ENCODE assay signal across 8 cellular contexts in genomic region chr6:27518881-27519795, GRCh38. TPM values are rescaled to one million over a fixed set of nuclear protein-coding genes. Genes with fewer than 3 reads are reported as not detected.
DNase-seq lines count a peak whose midpoint lies in the region; ATAC-seq and TF ChIP-seq lines count a peak whose summit lies in the region.

No MANE protein-coding gene starts in this region.

- H4K20me1 ChIP-seq in IMR-90 (ENCODE audit: insufficient read depth, low read length), result no peaks in the 10 kb centered on the region
- H4K20me1 ChIP-seq in PC-9 (ENCODE audit: insufficient read depth), result no peaks in the 10 kb centered on the region

- H3K9me1 ChIP-seq in IMR-90 (ENCODE audit: insufficient read depth, low read length), result no peaks in the 10 kb centered on the region

- H3K36me3 ChIP-seq in IMR-90 (ENCODE audit: control insufficient read depth, insufficient read depth, low read length), result no peaks in the 10 kb centered on the region
- no peaks in the 10 kb centered on the region for H3K36me3 ChIP-seq in PC-9 (ENCODE audit: low read depth)

- peak overlapping the region; percentile 79 for H3K4me2 ChIP-seq in IMR-90 (ENCODE audit: low read depth, low read length)
- peak overlapping the region; percentile 78 for H3K4me2 ChIP-seq in PC-9

- no peaks in the 10 kb centered on the region for H3K9me3 Mint-ChIP-seq in activated T-helper 2 cell treated with anti-CD3 and anti-CD28 coated beads, Interferon-gamma antibody, Interleukin-2, Interleukin-4, amounts not matched to agents 10 μg/mL and 5 μg/mL and 100 μg/mL, durations not matched to agents 14 hours and 24 hours and 36 hours
- H3K9me3 Mint-ChIP-seq in natural killer cell treated with Interleukin-12 subunit alpha and Interleukin-12 subunit beta and Interleukin-15 and Interleukin-18, amount 100 ng/mL, for 72 hours, result no peaks in the 10 kb centered on the region

- no peaks in the 10 kb centered on the region for H3K36me3 Mint-ChIP-seq in activated T-helper 2 cell treated with anti-CD3 and anti-CD28 coated beads, Interferon-gamma antibody, Interleukin-2, Interleukin-4, amounts not matched to agents 10 μg/mL and 5 μg/mL and 100 μg/mL, durations not matched to agents 14 hours and 24 hours and 36 hours (ENCODE audit: low read depth)
- H3K36me3 Mint-ChIP-seq in natural killer cell treated with Interleukin-12 subunit alpha and Interleukin-12 subunit beta and Interleukin-15 and Interleukin-18, amount 100 ng/mL, for 72 hours, result no peaks in the 10 kb centered on the region

- no peak overlapping the region; the same call in 1 of the 2 replicates for H3K4ac ChIP-seq in IMR-90 (ENCODE audit: low read depth, low read length)

- peak; percentile 72 for TF ChIP-seq CTCF in IMR-90 (conservative IDR thresholded peaks at IDR 0.05; ENCODE audit: low read depth, low read length)
- TF ChIP-seq CTCF in PC-9 (conservative IDR thresholded peaks at IDR 0.05), result peak; percentile 86
- peak; percentile 80 for TF ChIP-seq CTCF in fibroblast of pulmonary artery (IDR thresholded peaks at IDR 0.05; ENCODE audit: low read length, missing control alignments)

- peak overlapping the region; percentile 79 for H3K4me3 Mint-ChIP-seq in activated T-helper 2 cell treated with anti-CD3 and anti-CD28 coated beads, Interferon-gamma antibody, Interleukin-2, Interleukin-4, amounts not matched to agents 10 μg/mL and 5 μg/mL and 100 μg/mL, durations not matched to agents 14 hours and 24 hours and 36 hours (ENCODE audit: low read depth)
- H3K4me3 Mint-ChIP-seq in natural killer cell treated with Interleukin-12 subunit alpha and Interleukin-12 subunit beta and Interleukin-15 and Interleukin-18, amount 100 ng/mL, for 72 hours, result peak overlapping the region; percentile 96

- ATAC-seq in GM21360 (IDR thresholded peaks at IDR 0.05; ENCODE audit: unreplicated experiment) (peak; percentile 43), IMR-90 (ENCODE audit: low read depth) (peak; percentile 87)
- peak; percentile 86 to 87 for ATAC-seq in natural killer cell treated with Interleukin-12 subunit alpha and Interleukin-12 subunit beta and Interleukin-15 and Interleukin-18, amount 100 ng/mL, for 72 hours

- no peak overlapping the region for H2AK9ac ChIP-seq in IMR-90 (replicated peaks; ENCODE audit: low read depth, low read length, poor library complexity)

- no peak overlapping the region for H3K23ac ChIP-seq in IMR-90 (ENCODE audit: low read depth, low read length)

- H3K9me2 ChIP-seq in PC-9 (ENCODE audit: insufficient read depth), result no peaks in the 10 kb centered on the region

- peaks cover 2% of the 10 kb centered on the region for H3K27me3 ChIP-seq in IMR-90 (ENCODE audit: control insufficient read depth, insufficient read depth, low read length)
- H3K27me3 ChIP-seq in PC-9 (ENCODE audit: insufficient read depth, low read depth), result no peaks in the 10 kb centered on the region

- H2BK15ac ChIP-seq in IMR-90 (ENCODE audit: low read depth, low read length), result no peak overlapping the region

- H2BK5ac ChIP-seq in IMR-90 (ENCODE audit: low read depth, low read length, poor library complexity, severe bottlenecking), result peak overlapping the region; percentile 14

- H3K79me1 ChIP-seq in IMR-90 (ENCODE audit: low read depth in 1 of 2, low read length in 2 of 2), result no peaks in the 10 kb centered on the region

- peak overlapping the region in 1 of 2 experiments; percentile 25; a peak in 1 of 4 replicates for H4K8ac ChIP-seq in IMR-90 (ENCODE audit: low read depth in 2 of 2, low read length in 2 of 2)

- no peak overlapping the region for H2BK120ac ChIP-seq in IMR-90 (ENCODE audit: low read depth, low read length)

- peak; percentile 91 for DNase-seq in COLO829 (ENCODE audit: low spot score)
- peak; percentile 90 for DNase-seq in IMR-90
- DNase-seq in PC-9, result peak; percentile 72 to 85
- DNase-seq in activated T-helper 2 cell treated with anti-CD3 and anti-CD28 coated beads, Interferon-gamma antibody, Interleukin-2, Interleukin-4, amounts not matched to agents 10 μg/mL and 5 μg/mL and 100 μg/mL, durations not matched to agents 14 hours and 24 hours and 36 hours (ENCODE audit: low spot score), result peak; percentile 30
- peak; percentile 93 for DNase-seq in fibroblast of pulmonary artery (ENCODE audit: low read depth)
- DNase-seq in natural killer cell treated with Interleukin-12 subunit alpha and Interleukin-12 subunit beta and Interleukin-15 and Interleukin-18, amount 100 ng/mL, for 72 hours (ENCODE audit: low spot score), result no peak
- peak; percentile 76 for DNase-seq in stromal cell of bone marrow (ENCODE audit: low read depth)

- H3K4me3 ChIP-seq in IMR-90 (ENCODE audit: insufficient read depth, low read depth, low read length), result peak overlapping the region; percentile 74
- peak overlapping the region; percentile 87 for H3K4me3 ChIP-seq in PC-9
- peak overlapping the region; percentile 77 for H3K4me3 ChIP-seq in fibroblast of pulmonary artery (replicated peaks; ENCODE audit: low read depth, low read length)

- H3K27me3 Mint-ChIP-seq in activated T-helper 2 cell treated with anti-CD3 and anti-CD28 coated beads, Interferon-gamma antibody, Interleukin-2, Interleukin-4, amounts not matched to agents 10 μg/mL and 5 μg/mL and 100 μg/mL, durations not matched to agents 14 hours and 24 hours and 36 hours (ENCODE audit: low read depth), result peaks cover 30% of the 10 kb centered on the region
- peaks cover 29 to 43% of the 10 kb centered on the region in 2 donors for H3K27me3 Mint-ChIP-seq in natural killer cell treated with Interleukin-12 subunit alpha and Interleukin-12 subunit beta and Interleukin-15 and Interleukin-18, amount 100 ng/mL, for 72 hours

- H2AFZ ChIP-seq in IMR-90 (replicated peaks; ENCODE audit: low read length, poor library complexity) (peak overlapping the region; percentile 92), PC-9 (peak overlapping the region; percentile 98)

- no peak overlapping the region for H4K5ac ChIP-seq in IMR-90 (ENCODE audit: low read depth, low read length)

- peaks cover 9% of the 10 kb centered on the region; the same call in 1 of the 2 replicates for H3F3A ChIP-seq in PC-9 (ENCODE audit: insufficient read depth, low read depth)

- in situ Hi-C loops in IMR-90 (cut with MboI; ENCODE audit: low sequenced_read_pairs), result loop anchor here (5.0 kb wide), 1 partner anchor 233 kb away; no protein-coding TSS in a partner anchor

- BruUV-seq in IMR-90 (replicated peaks; lab: Mats Ljungman, UMichigan) (no TSS peak), PC-9 (replicated peaks; lab: Mats Ljungman, UMichigan) (no TSS peak)

- CTCF ChIA-PET in IMR-90 (lab: Yijun Ruan, JAX), result interaction anchor here (0.6 to 1.9 kb wide), 9 partner anchors 8 to 355 kb away, joined by 3 to 6 read pairs (median 4); no protein-coding TSS in a partner anchor
- CTCF ChIA-PET in PC-9 (lab: Charles Lee), result interaction anchor here (0.6 to 2.8 kb wide), 12 partner anchors 19 to 342 kb away, joined by 3 to 10 read pairs (median 4); no protein-coding TSS in a partner anchor

- H3K56ac ChIP-seq in IMR-90 (ENCODE audit: extremely low read depth, insufficient read depth, low read length), result peak overlapping the region; percentile 23; the same call in 1 of the 2 replicates

- H3K9me3 ChIP-seq in IMR-90 (ENCODE audit: control insufficient read depth, insufficient read depth, low read length), result no peaks in the 10 kb centered on the region
- no peaks in the 10 kb centered on the region for H3K9me3 ChIP-seq in PC-9 (ENCODE audit: insufficient read depth, low read depth)

- peak overlapping the region; percentile 62 for H3K27ac Mint-ChIP-seq in activated T-helper 2 cell treated with anti-CD3 and anti-CD28 coated beads, Interferon-gamma antibody, Interleukin-2, Interleukin-4, amounts not matched to agents 10 μg/mL and 5 μg/mL and 100 μg/mL, durations not matched to agents 14 hours and 24 hours and 36 hours
- peak overlapping the region; percentile 88 to 96 for H3K27ac Mint-ChIP-seq in natural killer cell treated with Interleukin-12 subunit alpha and Interleukin-12 subunit beta and Interleukin-15 and Interleukin-18, amount 100 ng/mL, for 72 hours

- no peak overlapping the region for H4K91ac ChIP-seq in IMR-90 (ENCODE audit: insufficient read depth, low read depth, low read length)

- H3K9ac ChIP-seq in IMR-90 (ENCODE audit: low read depth, low read length), result peak overlapping the region; percentile 89

- H3K14ac ChIP-seq in IMR-90 (replicated peaks; ENCODE audit: low read depth, low read length), result no peak overlapping the region; the same call in 1 of the 2 replicates

- peak overlapping the region; percentile 76 for H3K27ac ChIP-seq in IMR-90 (ENCODE audit: insufficient read depth, low read length)
- H3K27ac ChIP-seq in PC-9, result peak overlapping the region; percentile 50

- H3K4me1 ChIP-seq in IMR-90 (ENCODE audit: control insufficient read depth, insufficient read depth, low read length), result peaks cover 2% of the 10 kb centered on the region; the same call in 1 of the 2 replicates
- H3K4me1 ChIP-seq in PC-9 (replicated peaks; ENCODE audit: insufficient read depth), result peaks cover 19% of the 10 kb centered on the region

- H2AK5ac ChIP-seq in IMR-90 (ENCODE audit: low read depth, low read length), result no peak overlapping the region

- peak; percentile 55 for TF ChIP-seq RAD21 in IMR-90 (IDR thresholded peaks at IDR 0.05; ENCODE audit: low read length)

- POLR2A ChIA-PET in IMR-90 (lab: Charles Lee; ENCODE audit: unreplicated experiment) (interaction anchor here (0.7 to 1.1 kb wide), 2 partner anchors 14 to 355 kb away, joined by 3 to 6 read pairs; no protein-coding TSS in a partner anchor), PC-9 (lab: Charles Lee; ENCODE audit: unreplicated experiment) (interaction anchor here (0.6 to 0.7 kb wide), 4 partner anchors 26 to 185 kb away, joined by 3 to 6 read pairs (median 4); no protein-coding TSS in a partner anchor)

- dilution Hi-C loops in IMR-90 (cut with HindIII; ENCODE audit: low sequenced_read_pairs, unreplicated experiment), result no loop called here

- H3K79me2 ChIP-seq in PC-9 (ENCODE audit: low read depth), result no peaks in the 10 kb centered on the region

- no peak overlapping the region for H2BK20ac ChIP-seq in IMR-90 (ENCODE audit: low read depth, low read length)

- H3K4me1 Mint-ChIP-seq in activated T-helper 2 cell treated with anti-CD3 and anti-CD28 coated beads, Interferon-gamma antibody, Interleukin-2, Interleukin-4, amounts not matched to agents 10 μg/mL and 5 μg/mL and 100 μg/mL, durations not matched to agents 14 hours and 24 hours and 36 hours (ENCODE audit: low read depth), result peaks cover 11% of the 10 kb centered on the region
- H3K4me1 Mint-ChIP-seq in natural killer cell treated with Interleukin-12 subunit alpha and Interleukin-12 subunit beta and Interleukin-15 and Interleukin-18, amount 100 ng/mL, for 72 hours (ENCODE audit: low read depth in 2 of 2), result peaks cover 14 to 15% of the 10 kb centered on the region in 2 donors

- intact Hi-C loops in IMR-90 (cut with micrococcal nuclease) (loop anchor here (1.0 to 5.0 kb wide), 9 partner anchors 16 to 376 kb away; no protein-coding TSS in a partner anchor), PC-9 (cut with micrococcal nuclease; ENCODE audit: unreplicated experiment) (loop anchor here (1.0 to 5.0 kb wide), 8 partner anchors 14 to 376 kb away; partner anchors contain the start of gene POM121L2)
- intact Hi-C loops in activated T-helper 2 cell treated with anti-CD3 and anti-CD28 coated beads, Interferon-gamma antibody, Interleukin-2, Interleukin-4, amounts not matched to agents 10 μg/mL and 5 μg/mL and 100 μg/mL, durations not matched to agents 14 hours and 24 hours and 36 hours (cut with micrococcal nuclease), result loop anchor here (1.0 to 5.0 kb wide), 7 partner anchors 16 to 376 kb away; no protein-coding TSS in a partner anchor

- 0% methylated on average over 9 of the region's 42 CpGs; no CpG with 5 or more reads in 1 of the 2 experiments for WGBS in IMR-90 (ENCODE audit: extremely low coverage in 2 of 2, insufficient read length in 1 of 2), 2 experiments

- H3K18ac ChIP-seq in IMR-90 (ENCODE audit: low read depth, low read length), result peak overlapping the region; percentile 40; the same call in 1 of the 2 replicates

- no peak for TF ChIP-seq POLR2A in IMR-90 (IDR thresholded peaks at IDR 0.05; ENCODE audit: low read depth, low read length)

RNA-seq across cellular contexts. Expression of gene ZNF184, which starts 46.2 kb away (rescaled TPM):
- total RNA-seq in IMR-90 (2012; rRNA removed) (8.1 and 10.6 TPM in 2 replicates), PC-9 (2021) (7.0 and 8.8 TPM in 2 replicates)
- polyA plus RNA-seq in IMR-90 (2012; rRNA removed), result 2.0 and 2.8 TPM in 2 replicates
- 0.26 and 0.49 TPM in 2 replicates for polyA plus RNA-seq in IMR-90 (2012; cell fraction: cytosol; rRNA removed)
- polyA plus RNA-seq in IMR-90 (2012; cell fraction: nucleus; rRNA removed; ENCODE audit: low replicate concordance), result 0.17 and 3.2 TPM in 2 replicates
- total RNA-seq in activated T-helper 2 cell treated with anti-CD3 and anti-CD28 coated beads, Interferon-gamma antibody, Interleukin-2, Interleukin-4, amounts not matched to agents 10 μg/mL and 5 μg/mL and 100 μg/mL, durations not matched to agents 14 hours and 24 hours and 36 hours, result 8.4 and 9.2 TPM in 2 replicates
- 1 to 10 TPM; 6.4 to 8.6 TPM for total RNA-seq in natural killer cell treated with Interleukin-12 subunit alpha and Interleukin-12 subunit beta and Interleukin-15 and Interleukin-18, amount 100 ng/mL, for 72 hours
